27 cellular contexts compared by ENCODE assay signal in the genomic region with DNA sequence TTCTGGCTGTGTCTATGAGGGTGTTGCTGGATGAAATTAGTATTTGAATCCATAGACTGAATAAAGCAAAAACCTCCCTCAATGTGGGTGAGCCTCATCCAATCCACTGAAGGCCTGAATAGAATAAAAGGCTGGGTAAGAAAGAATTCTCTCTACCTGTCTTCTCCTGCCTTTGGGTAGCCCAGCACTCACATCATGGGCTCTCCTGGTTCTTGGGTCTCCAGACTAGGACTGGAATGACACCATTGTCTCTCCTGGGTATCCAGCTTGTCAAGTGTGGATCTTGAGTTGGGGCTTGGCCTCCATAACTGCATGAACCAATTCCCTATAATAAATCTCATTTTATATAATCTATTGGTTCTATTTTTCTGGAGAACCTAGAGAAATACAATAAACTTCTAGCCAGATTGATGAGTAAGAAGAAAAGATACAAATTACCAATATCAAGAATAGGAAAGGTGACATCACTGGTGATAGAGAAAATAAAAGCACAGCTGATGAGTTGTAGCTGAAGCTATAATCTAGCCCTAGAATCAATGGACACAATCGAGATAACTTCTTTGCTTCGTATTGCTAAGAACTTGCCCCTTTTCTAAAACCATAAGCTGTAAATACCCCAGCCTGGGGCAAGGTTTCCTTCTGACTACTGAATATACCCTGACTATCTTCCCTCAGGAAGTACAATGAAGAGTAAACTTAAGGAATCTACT.
"Had no signal": no experiment of that assay in that cellular context is flagged by ENCODE, and none has a peak within 500 bp of the region (broad histone marks: within the 10 kb centered on the region; RNA-seq: fewer than 3 reads in every experiment).

No MANE protein-coding gene starts in this region.

- H3K4me3 Mint-ChIP-seq: activated B cell treated with CpG ODN at 0.5 μM for 24 hours; activated CD4-positive, alpha-beta memory T cell treated with anti-CD3 and anti-CD28 coated beads for 36 hours; activated CD4-positive, alpha-beta T cell treated with anti-CD3 and anti-CD28 coated beads, Interleukin-2, amount 10 ng/mL, durations not matched to agents 24 days and 14 days; activated CD8-positive, alpha-beta T cell treated with anti-CD3 and anti-CD28 coated beads, Interleukin-2, amount 10 ng/mL, durations not matched to agents 7 days and 5 days; activated naive CD4-positive, alpha-beta T cell treated with anti-CD3 and anti-CD28 coated beads, Interleukin-2, amount 10 ng/mL, durations not matched to agents 7 days and 5 days; activated naive CD8-positive, alpha-beta T cell treated with anti-CD3 and anti-CD28 coated beads, Interleukin-2, amount 10 ng/mL, durations not matched to agents 7 days and 5 days; activated T-cell treated with anti-CD3 and anti-CD28 coated beads, Interleukin-2, amount 50 U/mL, for 24 hours; activated T-helper 1 cell treated with anti-CD3 and anti-CD28 coated beads, Interleukin-12 subunit alpha, Interleukin-12 subunit beta, Interleukin-2, Interleukin-4 antibody, amounts not matched to agents 30 ng/mL and 10 ng/mL and 1 ng/mL, durations not matched to agents 14 hours and 24 hours and 36 hours; brain; T-helper 17 cell; T-helper 2 cell treated with Interferon-gamma antibody and Interleukin-4, amounts not matched to agents 5 μg/mL and 100 μg/mL, for 36 hours had no signal

- H3K4me1 ChIP-seq: ascending aorta, breast epithelium, colonic mucosa had no signal

- H3K9me3 ChIP-seq: ascending aorta, colonic mucosa had no signal

- H3K27me3 Mint-ChIP-seq: activated B cell treated with CpG ODN at 0.5 μM for 24 hours; activated CD4-positive, alpha-beta memory T cell treated with anti-CD3 and anti-CD28 coated beads for 36 hours; activated naive CD4-positive, alpha-beta T cell treated with anti-CD3 and anti-CD28 coated beads, Interleukin-2, amount 10 ng/mL, durations not matched to agents 7 days and 5 days; activated naive CD8-positive, alpha-beta T cell treated with anti-CD3 and anti-CD28 coated beads, Interleukin-2, amount 10 ng/mL, durations not matched to agents 7 days and 5 days; activated T-cell treated with anti-CD3 and anti-CD28 coated beads, Interleukin-2, amount 50 U/mL, for 24 hours; brain; T-helper 17 cell had no signal

- DNase-seq: activated B cell treated with CpG ODN at 0.5 μM for 24 hours; activated CD4-positive, alpha-beta memory T cell treated with anti-CD3 and anti-CD28 coated beads for 36 hours; activated CD4-positive, alpha-beta T cell treated with anti-CD3 and anti-CD28 coated beads, Interleukin-2, amount 10 ng/mL, durations not matched to agents 24 days and 14 days; activated CD8-positive, alpha-beta T cell treated with anti-CD3 and anti-CD28 coated beads, Interleukin-2, amount 10 ng/mL, durations not matched to agents 7 days and 5 days; activated gamma-delta T cell; activated naive CD4-positive, alpha-beta T cell; activated naive CD4-positive, alpha-beta T cell treated with anti-CD3 and anti-CD28 coated beads, Interleukin-2, amount 10 ng/mL, durations not matched to agents 7 days and 5 days; activated naive CD8-positive, alpha-beta T cell treated with anti-CD3 and anti-CD28 coated beads, Interleukin-2, amount 10 ng/mL, durations not matched to agents 7 days and 5 days; activated T-cell treated with anti-CD3 and anti-CD28 coated beads, Interleukin-2, amount 50 U/mL, for 24 hours; central memory CD4-positive, alpha-beta T cell; cerebellar nuclear complex; colonic mucosa; effector CD8-positive, alpha-beta T cell; foreskin fibroblast; head of caudate nucleus; T-helper 17 cell; T1000; WERI-Rb-1 had no signal

- H3K27ac Mint-ChIP-seq: activated B cell treated with CpG ODN at 0.5 μM for 24 hours; activated CD4-positive, alpha-beta memory T cell treated with anti-CD3 and anti-CD28 coated beads for 36 hours; activated CD4-positive, alpha-beta T cell treated with anti-CD3 and anti-CD28 coated beads, Interleukin-2, amount 10 ng/mL, durations not matched to agents 24 days and 14 days; activated CD8-positive, alpha-beta T cell treated with anti-CD3 and anti-CD28 coated beads, Interleukin-2, amount 10 ng/mL, durations not matched to agents 7 days and 5 days; activated naive CD4-positive, alpha-beta T cell treated with anti-CD3 and anti-CD28 coated beads, Interleukin-2, amount 10 ng/mL, durations not matched to agents 7 days and 5 days; activated naive CD4-positive, alpha-beta T cell treated with anti-CD3 and anti-CD28 coated beads, Interleukin-2, amount 50 U/mL, for 72 hours; activated naive CD8-positive, alpha-beta T cell treated with anti-CD3 and anti-CD28 coated beads, Interleukin-2, amount 10 ng/mL, durations not matched to agents 7 days and 5 days; activated T-cell treated with anti-CD3 and anti-CD28 coated beads, Interleukin-2, amount 50 U/mL, for 24 hours; activated T-helper 1 cell treated with anti-CD3 and anti-CD28 coated beads, Interleukin-12 subunit alpha, Interleukin-12 subunit beta, Interleukin-2, Interleukin-4 antibody, amounts not matched to agents 30 ng/mL and 10 ng/mL and 1 ng/mL, durations not matched to agents 14 hours and 24 hours and 36 hours; brain; T-helper 17 cell; T-helper 2 cell treated with Interferon-gamma antibody and Interleukin-4, amounts not matched to agents 5 μg/mL and 100 μg/mL, for 36 hours had no signal

- H3K27me3 ChIP-seq: ascending aorta, breast epithelium, cardiac muscle cell, colonic mucosa had no signal

- H3K27ac ChIP-seq: ascending aorta, breast epithelium, cardiac muscle cell, colonic mucosa, WERI-Rb-1 had no signal

- H3K4me1 Mint-ChIP-seq: activated B cell treated with CpG ODN at 0.5 μM for 24 hours; activated CD4-positive, alpha-beta T cell treated with anti-CD3 and anti-CD28 coated beads, Interleukin-2, amount 10 ng/mL, durations not matched to agents 24 days and 14 days; activated naive CD4-positive, alpha-beta T cell treated with anti-CD3 and anti-CD28 coated beads, Interleukin-2, amount 10 ng/mL, durations not matched to agents 7 days and 5 days; activated naive CD8-positive, alpha-beta T cell treated with anti-CD3 and anti-CD28 coated beads, Interleukin-2, amount 10 ng/mL, durations not matched to agents 7 days and 5 days had no signal

- ATAC-seq: activated CD8-positive, alpha-beta T cell treated with anti-CD3 and anti-CD28 coated beads, Interleukin-2, amount 10 ng/mL, durations not matched to agents 7 days and 5 days; esophagus mucosa; T-helper 17 cell had no signal

- H3K4me3 ChIP-seq: ascending aorta, breast epithelium, cardiac muscle cell, colonic mucosa had no signal

- H3K36me3 ChIP-seq: breast epithelium, cardiac muscle cell, colonic mucosa, WERI-Rb-1 had no signal

- FAIRE-seq: frontal cortex had no signal
